ENCODE assay signal across 9 cellular contexts in genomic region chr5:122723606-122724352, GRCh38. TPM values are rescaled to one million over a fixed set of nuclear protein-coding genes. Genes with fewer than 3 reads are reported as not detected.
A peak's percentile ranks its signal among the peaks of the same experiment; 100 is the strongest.
DNase-seq lines count a peak whose midpoint lies in the region; ATAC-seq, FAIRE-seq and TF ChIP-seq lines count a peak whose summit lies in the region.
"Had no signal": no experiment of that assay in that cellular context is flagged by ENCODE, and none has a peak within 500 bp of the region (broad histone marks: within the 10 kb centered on the region; RNA-seq: fewer than 3 reads in every experiment).

No MANE protein-coding gene starts in this region.

- ATAC-seq in GM21447 (IDR thresholded peaks at IDR 0.05; ENCODE audit: unreplicated experiment) (peak; percentile 90), HG03521 (IDR thresholded peaks at IDR 0.05; ENCODE audit: unreplicated experiment) (peak; percentile 94)

- TF ChIP-seq CTCF in GM12864 (IDR thresholded peaks at IDR 0.05; ENCODE audit: low read depth, low read length, missing control alignments): no peak
- TF ChIP-seq CTCF in fibroblast of villous mesenchyme (IDR thresholded peaks at IDR 0.05; ENCODE audit: insufficient read depth, low read depth, low read length): no peak

- no peak for FAIRE-seq in urothelium cell line (lab: Jason Lieb, UNC)
- FAIRE-seq: endothelial cell of umbilical vein had no signal

- H3K4me3 ChIP-seq in GM12864 (ENCODE audit: low read depth, low read length): no peak overlapping the region
- H3K4me3 ChIP-seq in fibroblast of villous mesenchyme (ENCODE audit: low read depth, low read length): no peak overlapping the region

- DNase-seq in GM12864 (ENCODE audit: low read depth): peak; percentile 47
- peak; percentile 44 for DNase-seq in fibroblast of villous mesenchyme (ENCODE audit: low read depth)
- DNase-seq in NCI-H1092 treated with DMSO at 0.1 percent for 48 hours (lab: John Stamatoyannopoulos, UW): no peak
- DNase-seq in urothelium cell line (ENCODE audit: low spot score): no peak
- no peak for DNase-seq in NCI-H510A (lab: John Stamatoyannopoulos, UW)
- no peak for DNase-seq in NK-92 (lab: John Stamatoyannopoulos, UW; ENCODE audit: unreplicated experiment)

RNA-seq across cellular contexts. Expression of gene SNX2, which starts 51.1 kb away (rescaled TPM):
- 65.4 and 66.9 TPM in 2 replicates for total RNA-seq in fibroblast of villous mesenchyme

Comparison
In these comparisons a context has a peak if more than half of its experiments do, and no peak if none do; other contexts are left out.
1. DNase-seq: peak in GM12864 (single experiment) and fibroblast of villous mesenchyme (single experiment); none in NCI-H1092 treated with DMSO at 0.1 percent for 48 hours (single experiment), urothelium cell line (single experiment), NCI-H510A (single experiment) and NK-92 (single experiment).